In the genomic region with DNA sequence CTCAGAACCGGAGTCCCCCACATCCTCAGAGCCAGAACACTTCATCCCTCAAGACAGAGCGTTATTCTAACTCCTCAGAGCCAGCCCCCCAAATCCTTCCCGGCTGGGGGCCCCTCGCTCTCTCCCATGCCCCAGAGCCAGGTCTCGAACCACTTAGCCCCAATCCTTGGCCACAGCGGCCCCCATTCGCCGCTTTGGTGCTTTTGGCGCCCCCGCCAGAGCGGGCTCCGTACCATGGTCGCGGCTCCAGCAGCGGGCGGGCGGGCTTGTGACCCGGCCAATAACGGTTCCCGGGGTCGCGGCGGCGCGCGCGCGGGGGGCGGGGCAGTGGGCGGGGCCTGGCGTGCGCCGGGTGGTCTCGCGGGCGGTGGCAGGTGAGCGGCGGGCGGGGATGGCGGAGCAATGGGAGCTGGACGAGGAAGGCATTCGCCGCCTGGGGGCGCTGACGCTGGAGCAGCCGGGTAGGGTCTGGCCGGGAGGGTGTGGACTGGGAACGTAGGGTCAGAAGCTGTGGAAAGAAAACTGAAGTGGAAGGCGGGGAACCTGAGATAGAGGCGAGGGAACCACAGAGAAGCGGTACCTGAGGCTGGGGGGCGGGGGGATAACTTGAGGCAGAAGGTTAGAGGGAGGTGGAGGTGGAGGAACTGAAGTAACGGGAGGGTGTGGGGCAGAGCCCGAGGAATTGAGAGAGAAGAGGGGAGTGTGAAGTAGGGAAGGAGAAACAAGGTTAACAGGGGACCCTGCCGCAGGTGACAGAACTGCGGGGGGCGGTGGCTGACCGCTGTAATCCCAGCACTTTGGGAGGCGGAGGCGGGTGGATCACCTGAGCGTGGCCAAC, we compare ENCODE assay signal across 1 cellular context.
TF ChIP-seq lines count a peak whose summit lies in the region.

A gene (minus strand): TSS at position 270 of the 838 bp plus-strand sequence. CDS start 34 bp downstream, at position 236.
A gene with protein sequence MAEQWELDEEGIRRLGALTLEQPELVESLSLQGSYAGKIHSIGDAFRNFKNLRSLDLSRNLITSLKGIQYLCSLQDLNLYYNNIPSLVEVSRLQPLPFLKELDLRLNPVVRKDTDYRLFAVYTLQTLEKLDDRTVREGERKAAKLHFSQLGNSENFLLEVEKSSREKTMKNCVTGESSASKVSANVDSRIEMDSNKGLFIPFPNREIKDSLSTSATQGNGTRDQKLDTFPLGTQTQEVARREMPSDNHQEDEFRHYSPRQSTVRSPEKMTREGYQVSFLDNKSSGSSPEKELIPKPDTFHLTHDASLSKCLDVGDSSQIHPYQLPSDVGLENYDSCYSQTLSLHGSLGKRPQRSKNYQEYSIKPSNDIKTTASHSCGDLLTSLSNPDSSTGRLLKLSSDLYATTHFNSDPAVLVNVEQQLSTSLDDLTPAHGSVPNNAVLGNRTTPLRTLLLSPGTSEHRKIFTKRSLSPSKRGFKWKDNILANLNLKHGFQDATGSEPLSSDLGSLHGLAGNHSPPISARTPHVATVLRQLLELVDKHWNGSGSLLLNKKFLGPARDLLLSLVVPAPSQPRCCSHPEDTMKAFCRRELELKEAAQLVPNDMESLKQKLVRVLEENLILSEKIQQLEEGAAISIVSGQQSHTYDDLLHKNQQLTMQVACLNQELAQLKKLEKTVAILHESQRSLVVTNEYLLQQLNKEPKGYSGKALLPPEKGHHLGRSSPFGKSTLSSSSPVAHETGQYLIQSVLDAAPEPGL (plus strand): TSS at position 344 of the 838 bp plus-strand sequence. CDS start 48 bp downstream, at position 392.

TF ChIP-seq in WTC11, 78 proteins besides CTCF, POLR2A, EP300 and RAD21 (continued from another document):
- TF ChIP-seq, protein P1, sequence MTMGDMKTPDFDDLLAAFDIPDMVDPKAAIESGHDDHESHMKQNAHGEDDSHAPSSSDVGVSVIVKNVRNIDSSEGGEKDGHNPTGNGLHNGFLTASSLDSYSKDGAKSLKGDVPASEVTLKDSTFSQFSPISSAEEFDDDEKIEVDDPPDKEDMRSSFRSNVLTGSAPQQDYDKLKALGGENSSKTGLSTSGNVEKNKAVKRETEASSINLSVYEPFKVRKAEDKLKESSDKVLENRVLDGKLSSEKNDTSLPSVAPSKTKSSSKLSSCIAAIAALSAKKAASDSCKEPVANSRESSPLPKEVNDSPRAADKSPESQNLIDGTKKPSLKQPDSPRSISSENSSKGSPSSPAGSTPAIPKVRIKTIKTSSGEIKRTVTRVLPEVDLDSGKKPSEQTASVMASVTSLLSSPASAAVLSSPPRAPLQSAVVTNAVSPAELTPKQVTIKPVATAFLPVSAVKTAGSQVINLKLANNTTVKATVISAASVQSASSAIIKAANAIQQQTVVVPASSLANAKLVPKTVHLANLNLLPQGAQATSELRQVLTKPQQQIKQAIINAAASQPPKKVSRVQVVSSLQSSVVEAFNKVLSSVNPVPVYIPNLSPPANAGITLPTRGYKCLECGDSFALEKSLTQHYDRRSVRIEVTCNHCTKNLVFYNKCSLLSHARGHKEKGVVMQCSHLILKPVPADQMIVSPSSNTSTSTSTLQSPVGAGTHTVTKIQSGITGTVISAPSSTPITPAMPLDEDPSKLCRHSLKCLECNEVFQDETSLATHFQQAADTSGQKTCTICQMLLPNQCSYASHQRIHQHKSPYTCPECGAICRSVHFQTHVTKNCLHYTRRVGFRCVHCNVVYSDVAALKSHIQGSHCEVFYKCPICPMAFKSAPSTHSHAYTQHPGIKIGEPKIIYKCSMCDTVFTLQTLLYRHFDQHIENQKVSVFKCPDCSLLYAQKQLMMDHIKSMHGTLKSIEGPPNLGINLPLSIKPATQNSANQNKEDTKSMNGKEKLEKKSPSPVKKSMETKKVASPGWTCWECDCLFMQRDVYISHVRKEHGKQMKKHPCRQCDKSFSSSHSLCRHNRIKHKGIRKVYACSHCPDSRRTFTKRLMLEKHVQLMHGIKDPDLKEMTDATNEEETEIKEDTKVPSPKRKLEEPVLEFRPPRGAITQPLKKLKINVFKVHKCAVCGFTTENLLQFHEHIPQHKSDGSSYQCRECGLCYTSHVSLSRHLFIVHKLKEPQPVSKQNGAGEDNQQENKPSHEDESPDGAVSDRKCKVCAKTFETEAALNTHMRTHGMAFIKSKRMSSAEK (CRISPR knock-in tag; IDR thresholded peaks at IDR 0.05; ENCODE audit: borderline replicate concordance), result no peak
- 0 out of 2 replicates have a peak, but pooled peaks have one; percentile 47 for TF ChIP-seq TP53 (CRISPR knock-in tag; IDR thresholded peaks at IDR 0.05)
- TF ChIP-seq SOX15 (CRISPR knock-in tag; IDR thresholded peaks at IDR 0.05), result no peak
- TF ChIP-seq ZNF232 (CRISPR knock-in tag; IDR thresholded peaks at IDR 0.05), result no peak
TF ChIP-seq in WTC11: peak in this region for 7.
